Comparison of ENCODE assay signal across 17 cellular contexts in genomic region chr14:105989746-105990302, GRCh38.
A peak's percentile ranks its signal among the peaks of the same experiment; 100 is the strongest.
DNase-seq lines count a peak whose midpoint lies in the region; ATAC-seq, FAIRE-seq and TF ChIP-seq lines count a peak whose summit lies in the region.
"Had no signal": no experiment of that assay in that cellular context is flagged by ENCODE, and none has a peak within 500 bp of the region (broad histone marks: within the 10 kb centered on the region; RNA-seq: fewer than 3 reads in every experiment).

No MANE protein-coding gene starts in this region.

- H4K20me1 ChIP-seq in Loucy (ENCODE audit: insufficient read depth, low read length, poor library complexity, severe bottlenecking) = no peaks in the 10 kb centered on the region

- no peak for TF ChIP-seq POLR2A in upper lobe of left lung (IDR thresholded peaks at IDR 0.05)

- H3K27me3 ChIP-seq in Loucy (ENCODE audit: insufficient read depth, low read length, poor library complexity, severe bottlenecking) = no peaks in the 10 kb centered on the region
- peaks cover 0 to 3% of the 10 kb centered on the region in 2 donors for H3K27me3 ChIP-seq in small intestine (ENCODE audit: control insufficient read depth in 2 of 2, insufficient read depth in 2 of 2, low read length in 2 of 2)
- no peaks in the 10 kb centered on the region for H3K27me3 ChIP-seq in HAP-1 (ENCODE audit: low read depth)
- no peaks in the 10 kb centered on the region for H3K27me3 ChIP-seq in upper lobe of left lung
- no peaks in the 10 kb centered on the region for H3K27me3 ChIP-seq in MG63
- H3K27me3 ChIP-seq: uterus had no signal

- H3K4me1 ChIP-seq in Loucy (ENCODE audit: insufficient read depth, low read length, poor library complexity, severe bottlenecking) = peaks cover 60% of the 10 kb centered on the region
- no peaks in the 10 kb centered on the region for H3K4me1 ChIP-seq in small intestine (ENCODE audit: control insufficient read depth in 2 of 2, insufficient read depth in 1 of 2, low read depth in 1 of 2, low read length in 1 of 2)
- no peaks in the 10 kb centered on the region for H3K4me1 ChIP-seq in HAP-1
- H3K4me1 ChIP-seq in upper lobe of left lung = no peaks in the 10 kb centered on the region
- H3K4me1 ChIP-seq: psoas muscle, uterus had no signal

- no peaks in the 10 kb centered on the region for H3K9me2 ChIP-seq in Loucy (replicated peaks; ENCODE audit: low read depth, low read length)

- H3K27ac Mint-ChIP-seq in activated naive CD4-positive, alpha-beta T cell treated with anti-CD3 and anti-CD28 coated beads for 36 hours = peak overlapping the region; percentile 21
- peak overlapping the region; percentile 56 for H3K27ac Mint-ChIP-seq in activated CD8-positive, alpha-beta T cell treated with anti-CD3 and anti-CD28 coated beads, Interleukin-2, amount 10 ng/mL, durations not matched to agents 7 days and 5 days
- H3K27ac Mint-ChIP-seq: brain had no signal

- no peak overlapping the region for H3K4me3 ChIP-seq in Loucy (ENCODE audit: low read length, poor library complexity, severe bottlenecking)
- H3K4me3 ChIP-seq in small intestine (ENCODE audit: low read depth in 1 of 2, low read length in 2 of 2) = no peak overlapping the region
- no peak overlapping the region for H3K4me3 ChIP-seq in HAP-1
- H3K4me3 ChIP-seq in upper lobe of left lung = no peak overlapping the region
- H3K4me3 ChIP-seq in MG63 = no peak overlapping the region
- H3K4me3 ChIP-seq: psoas muscle, uterus had no signal

- CTCF ChIA-PET in activated naive CD4-positive, alpha-beta T cell treated with anti-CD3 and anti-CD28 coated beads for 36 hours (lab: Charles Lee) = interaction anchor here (0.8 to 1.8 kb wide), 5 partner anchors 9 to 45 kb away, joined by 3 to 8 read pairs (median 4); no protein-coding TSS in a partner anchor
- CTCF ChIA-PET in activated CD8-positive, alpha-beta T cell treated with anti-CD3 and anti-CD28 coated beads, Interleukin-2, amount 10 ng/mL, durations not matched to agents 7 days and 5 days (lab: Charles Lee) = interaction anchor here (1.0 to 2.8 kb wide), 6 partner anchors 9 to 56 kb away, joined by 3 to 21 read pairs (median 4); no protein-coding TSS in a partner anchor

- no peaks in the 10 kb centered on the region for H3K9me3 Mint-ChIP-seq in activated naive CD4-positive, alpha-beta T cell treated with anti-CD3 and anti-CD28 coated beads for 36 hours
- H3K9me3 Mint-ChIP-seq in activated CD8-positive, alpha-beta T cell treated with anti-CD3 and anti-CD28 coated beads, Interleukin-2, amount 10 ng/mL, durations not matched to agents 7 days and 5 days (ENCODE audit: insufficient read depth) = no peaks in the 10 kb centered on the region
- H3K9me3 Mint-ChIP-seq: naive B cell had no signal

- WGBS in small intestine, 3 donors = 56 to 62% (median 61%) methylated on average over 2 of the region's 2 CpGs
- 56 to 72% methylated on average over 2 of the region's 2 CpGs for WGBS in upper lobe of left lung, 2 donors

- H3K27me3 Mint-ChIP-seq in activated naive CD4-positive, alpha-beta T cell treated with anti-CD3 and anti-CD28 coated beads for 36 hours (ENCODE audit: low read depth) = no peaks in the 10 kb centered on the region
- H3K27me3 Mint-ChIP-seq in activated CD8-positive, alpha-beta T cell treated with anti-CD3 and anti-CD28 coated beads, Interleukin-2, amount 10 ng/mL, durations not matched to agents 7 days and 5 days (ENCODE audit: low read depth) = no peaks in the 10 kb centered on the region
- H3K27me3 Mint-ChIP-seq: naive B cell had no signal

- no peak for TF ChIP-seq EP300 in upper lobe of left lung (IDR thresholded peaks at IDR 0.05)

- no peaks in the 10 kb centered on the region for H3F3A ChIP-seq in Loucy (ENCODE audit: low read depth)

- H3K79me2 ChIP-seq in Loucy (ENCODE audit: insufficient read depth, low read length) = no peaks in the 10 kb centered on the region

- no peaks in the 10 kb centered on the region for H3K36me3 ChIP-seq in Loucy (ENCODE audit: insufficient read depth, low read length)
- H3K36me3 ChIP-seq in small intestine (ENCODE audit: control insufficient read depth in 2 of 2, insufficient read depth in 2 of 2, low read length in 2 of 2) = no peaks in the 10 kb centered on the region
- no peaks in the 10 kb centered on the region for H3K36me3 ChIP-seq in HAP-1 (replicated peaks)
- H3K36me3 ChIP-seq in upper lobe of left lung = no peaks in the 10 kb centered on the region
- H3K36me3 ChIP-seq in MG63 = no peaks in the 10 kb centered on the region
- H3K36me3 ChIP-seq: uterus had no signal

- no peak for FAIRE-seq in small intestine (lab: Jason Lieb, UNC)

- H3K27ac ChIP-seq in small intestine (ENCODE audit: low read depth in 1 of 2, low read length in 1 of 2) (no peak overlapping the region), upper lobe of left lung (no peak overlapping the region)
- H3K27ac ChIP-seq: psoas muscle, uterus had no signal

- ATAC-seq in activated CD8-positive, alpha-beta T cell treated with anti-CD3 and anti-CD28 coated beads, Interleukin-2, amount 10 ng/mL, durations not matched to agents 7 days and 5 days = peak; percentile 68
- ATAC-seq in upper lobe of left lung (ENCODE audit: low FRiP score in 2 of 2) = no peak
- ATAC-seq: left ventricle myocardium superior, psoas muscle had no signal

- no peak for TF ChIP-seq CTCF in Loucy (conservative IDR thresholded peaks at IDR 0.05; ENCODE audit: low read length)
- TF ChIP-seq CTCF in upper lobe of left lung (IDR thresholded peaks at IDR 0.05) = no peak

- DNase-seq in activated naive CD4-positive, alpha-beta T cell treated with anti-CD3 and anti-CD28 coated beads for 36 hours = peak; percentile 74
- DNase-seq in activated naive CD4-positive, alpha-beta T cell (lab: John Stamatoyannopoulos, UW) = no peak
- DNase-seq in activated CD8-positive, alpha-beta T cell treated with anti-CD3 and anti-CD28 coated beads, Interleukin-2, amount 10 ng/mL, durations not matched to agents 7 days and 5 days = peak; percentile 64
- DNase-seq in small intestine = peak; percentile 20
- no peak for DNase-seq in HAP-1 (ENCODE audit: low spot score in 2 of 2)
- DNase-seq in upper lobe of left lung = no peak
- no peak for DNase-seq in MG63
- DNase-seq: left ventricle myocardium superior, naive B cell, NCI-H1436, NCI-H748 treated with DMSO at 0.1 percent for 48 hours, psoas muscle, Right ventricle myocardium superior, T-helper 9 cell, uterus had no signal

- H3K9ac ChIP-seq in Loucy (ENCODE audit: low read depth, low read length, poor library complexity, severe bottlenecking) = no peak overlapping the region

- H2AFZ ChIP-seq in Loucy (ENCODE audit: low read length) = no peak overlapping the region

- H3K9me3 ChIP-seq in Loucy (ENCODE audit: insufficient read depth, low read depth, low read length) (no peaks in the 10 kb centered on the region), small intestine (ENCODE audit: control insufficient read depth, low read depth) (no peaks in the 10 kb centered on the region), HAP-1 (no peaks in the 10 kb centered on the region), upper lobe of left lung (no peaks in the 10 kb centered on the region), MG63 (no peaks in the 10 kb centered on the region)
- H3K9me3 ChIP-seq: psoas muscle, uterus had no signal

- no peak overlapping the region for H3K4me3 Mint-ChIP-seq in activated naive CD4-positive, alpha-beta T cell treated with anti-CD3 and anti-CD28 coated beads for 36 hours
- no peak overlapping the region for H3K4me3 Mint-ChIP-seq in activated CD8-positive, alpha-beta T cell treated with anti-CD3 and anti-CD28 coated beads, Interleukin-2, amount 10 ng/mL, durations not matched to agents 7 days and 5 days
- H3K4me3 Mint-ChIP-seq: brain had no signal

- H3K4me2 ChIP-seq in Loucy (ENCODE audit: low read depth, low read length, poor library complexity, severe bottlenecking) = peak overlapping the region; percentile 24

- peaks cover 46% of the 10 kb centered on the region for H3K4me1 Mint-ChIP-seq in activated naive CD4-positive, alpha-beta T cell treated with anti-CD3 and anti-CD28 coated beads for 36 hours (ENCODE audit: low read depth)
- H3K4me1 Mint-ChIP-seq in activated CD8-positive, alpha-beta T cell treated with anti-CD3 and anti-CD28 coated beads, Interleukin-2, amount 10 ng/mL, durations not matched to agents 7 days and 5 days (ENCODE audit: low read depth) = peaks cover 75% of the 10 kb centered on the region
- H3K4me1 Mint-ChIP-seq: brain had no signal

- intact Hi-C loops in activated naive CD4-positive, alpha-beta T cell treated with anti-CD3 and anti-CD28 coated beads for 36 hours (cut with micrococcal nuclease) = no loop called here

- in situ Hi-C loops in HAP-1 (cut with MboI; ENCODE audit: low sequenced_read_pairs) = no loop called here

- no peaks in the 10 kb centered on the region for H3K36me3 Mint-ChIP-seq in activated naive CD4-positive, alpha-beta T cell treated with anti-CD3 and anti-CD28 coated beads for 36 hours (ENCODE audit: low read depth)
- no peaks in the 10 kb centered on the region for H3K36me3 Mint-ChIP-seq in activated CD8-positive, alpha-beta T cell treated with anti-CD3 and anti-CD28 coated beads, Interleukin-2, amount 10 ng/mL, durations not matched to agents 7 days and 5 days (ENCODE audit: low read depth)
- H3K36me3 Mint-ChIP-seq: brain, naive B cell had no signal

- POLR2A ChIA-PET in activated CD8-positive, alpha-beta T cell treated with anti-CD3 and anti-CD28 coated beads, Interleukin-2, amount 10 ng/mL, durations not matched to agents 7 days and 5 days (lab: Charles Lee) = no interaction called here

Comparison
In these comparisons a context has a peak if more than half of its experiments do, and no peak if none do; other contexts are left out.
1. DNase-seq: peak in activated naive CD4-positive, alpha-beta T cell treated with anti-CD3 and anti-CD28 coated beads for 36 hours (single experiment), activated CD8-positive, alpha-beta T cell treated with anti-CD3 and anti-CD28 coated beads, Interleukin-2, amount 10 ng/mL, durations not matched to agents 7 days and 5 days (single experiment) and small intestine (single experiment); none in activated naive CD4-positive, alpha-beta T cell (0 of 4), HAP-1 (0 of 2), upper lobe of left lung (0 of 2) and MG63 (single experiment).